Comparison of ENCODE assay signal across 12 cellular contexts in the genomic region with DNA sequence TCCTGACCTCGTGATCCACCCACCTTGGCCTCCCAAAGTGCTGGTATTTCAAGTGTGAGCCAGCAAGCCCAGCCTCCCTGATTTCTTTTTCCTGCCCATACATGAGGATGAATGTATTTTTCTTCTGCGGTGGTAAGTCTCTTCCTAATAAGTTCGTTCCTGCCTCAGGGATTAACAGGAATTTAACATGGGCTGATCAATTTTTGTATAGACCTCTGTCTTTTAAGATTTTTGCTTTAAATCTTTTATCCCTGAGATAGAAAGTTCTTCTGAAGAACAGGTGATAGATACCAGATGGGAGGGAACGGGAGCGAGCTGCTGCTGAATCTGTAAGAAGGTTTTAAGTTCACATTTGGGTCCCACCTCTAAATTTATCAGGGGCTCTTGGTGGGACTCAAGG. TPM values are rescaled to one million over a fixed set of nuclear protein-coding genes. Genes with fewer than 3 reads are reported as not detected.
DNase-seq lines count a peak whose midpoint lies in the region; ATAC-seq and TF ChIP-seq lines count a peak whose summit lies in the region.
"Had no signal": no experiment of that assay in that cellular context is flagged by ENCODE, and none has a peak within 500 bp of the region (broad histone marks: within the 10 kb centered on the region; RNA-seq: fewer than 3 reads in every experiment).

No MANE protein-coding gene starts in this region.

- intact Hi-C loops in activated T-helper 2 cell treated with anti-CD3 and anti-CD28 coated beads, Interferon-gamma antibody, Interleukin-2, Interleukin-4, amounts not matched to agents 10 μg/mL and 5 μg/mL and 100 μg/mL, durations not matched to agents 14 hours and 24 hours and 36 hours (cut with micrococcal nuclease), result no loop called here
- intact Hi-C loops in natural killer cell (cut with micrococcal nuclease), result no loop called here

- H3K4me1 ChIP-seq in DND-41 (ENCODE audit: insufficient read depth, low read length) (peaks cover 66% of the 10 kb centered on the region), HUES48 (ENCODE audit: control insufficient read depth, insufficient read depth, low read length) (peaks cover 43% of the 10 kb centered on the region)

- TF ChIP-seq CTCF in DND-41 (IDR thresholded peaks at IDR 0.05; ENCODE audit: borderline replicate concordance, extremely low read depth, low read length, poor library complexity, severe bottlenecking), result no peak
- no peak for TF ChIP-seq CTCF in natural killer cell (IDR thresholded peaks at IDR 0.05)

- no peak overlapping the region for H2AFZ ChIP-seq in DND-41 (ENCODE audit: low read depth, low read length)
- H2AFZ ChIP-seq: parathyroid adenoma had no signal

- peak overlapping the region; percentile 24 for H3K27ac Mint-ChIP-seq in activated T-helper 2 cell treated with anti-CD3 and anti-CD28 coated beads, Interferon-gamma antibody, Interleukin-2, Interleukin-4, amounts not matched to agents 10 μg/mL and 5 μg/mL and 100 μg/mL, durations not matched to agents 14 hours and 24 hours and 36 hours
- peak overlapping the region; percentile 79 to 95 for H3K27ac Mint-ChIP-seq in natural killer cell

- DNase-seq in DND-41 (no peak), natural killer cell (no peak), NCI-H2081 treated with DMSO at 0.1 percent for 48 hours (lab: John Stamatoyannopoulos, UW) (no peak), NCI-H1092 treated with DMSO at 0.1 percent for 48 hours (lab: John Stamatoyannopoulos, UW) (no peak), Ammon's horn (ENCODE audit: low spot score) (no peak)
- no peak for DNase-seq in activated T-helper 2 cell treated with anti-CD3 and anti-CD28 coated beads, Interferon-gamma antibody, Interleukin-2, Interleukin-4, amounts not matched to agents 10 μg/mL and 5 μg/mL and 100 μg/mL, durations not matched to agents 14 hours and 24 hours and 36 hours (ENCODE audit: low spot score)
- DNase-seq: activated CD4-positive, CD25-positive, alpha-beta regulatory T cell treated with anti-CD3 and anti-CD28 coated beads, Interleukin-2, amount 50 U/mL, for 72 hours; NCI-H1694 treated with DMSO at 0.1 percent for 48 hours; uterus had no signal

- H3K4me3 ChIP-seq in DND-41 (ENCODE audit: low read depth in 1 of 2, low read length in 2 of 2), result no peak overlapping the region
- peak overlapping the region; percentile 44 for H3K4me3 ChIP-seq in HUES48 (ENCODE audit: low read depth, low read length)
- H3K4me3 ChIP-seq: uterus had no signal

- peaks cover 86% of the 10 kb centered on the region for H3K79me2 ChIP-seq in DND-41 (ENCODE audit: insufficient read depth, low read length)

- H3K9me3 ChIP-seq in DND-41 (ENCODE audit: insufficient read depth, low read length, severe bottlenecking) (peaks cover 62% of the 10 kb centered on the region), HUES48 (ENCODE audit: control insufficient read depth, insufficient read depth, low read length) (0 out of 2 replicates have a peak, but pooled peaks cover 6% of the 10 kb centered on the region)

- ATAC-seq in DND-41 (ENCODE audit: insufficient read depth, low read depth) (no peak), natural killer cell (no peak)
- ATAC-seq: esophagus mucosa had no signal

- H4K20me1 ChIP-seq in DND-41 (ENCODE audit: insufficient read depth, low read length), result peaks cover 94% of the 10 kb centered on the region

- H3K36me3 ChIP-seq in DND-41 (ENCODE audit: insufficient read depth, low read length), result peaks cover 100% of the 10 kb centered on the region
- peaks cover 99% of the 10 kb centered on the region for H3K36me3 ChIP-seq in HUES48 (ENCODE audit: control insufficient read depth, insufficient read depth, low read length)
- H3K36me3 ChIP-seq: uterus had no signal

- H3K36me3 Mint-ChIP-seq in activated T-helper 2 cell treated with anti-CD3 and anti-CD28 coated beads, Interferon-gamma antibody, Interleukin-2, Interleukin-4, amounts not matched to agents 10 μg/mL and 5 μg/mL and 100 μg/mL, durations not matched to agents 14 hours and 24 hours and 36 hours (ENCODE audit: low read depth), result peaks cover 100% of the 10 kb centered on the region
- H3K36me3 Mint-ChIP-seq in natural killer cell, result peaks cover 94% of the 10 kb centered on the region

- peaks cover 70% of the 10 kb centered on the region for H3K4me1 Mint-ChIP-seq in activated T-helper 2 cell treated with anti-CD3 and anti-CD28 coated beads, Interferon-gamma antibody, Interleukin-2, Interleukin-4, amounts not matched to agents 10 μg/mL and 5 μg/mL and 100 μg/mL, durations not matched to agents 14 hours and 24 hours and 36 hours (ENCODE audit: low read depth)
- H3K4me1 Mint-ChIP-seq in natural killer cell, result peaks cover 75 to 84% of the 10 kb centered on the region in 2 donors

- no peak overlapping the region for H3K27ac ChIP-seq in DND-41 (ENCODE audit: low read length)
- H3K27ac ChIP-seq in HUES48 (ENCODE audit: low read depth, low read length), result peak overlapping the region; percentile 88
- H3K27ac ChIP-seq: parathyroid adenoma, uterus had no signal

- H3K4me3 Mint-ChIP-seq in activated T-helper 2 cell treated with anti-CD3 and anti-CD28 coated beads, Interferon-gamma antibody, Interleukin-2, Interleukin-4, amounts not matched to agents 10 μg/mL and 5 μg/mL and 100 μg/mL, durations not matched to agents 14 hours and 24 hours and 36 hours (ENCODE audit: low read depth), result peak overlapping the region; percentile 43
- no peak overlapping the region for H3K4me3 Mint-ChIP-seq in natural killer cell

- H3K9ac ChIP-seq in DND-41 (ENCODE audit: low read depth, low read length) (no peak overlapping the region), HUES48 (ENCODE audit: low read depth, low read length) (peak overlapping the region; percentile 28; the same call in 1 of the 2 replicates)
- H3K9ac ChIP-seq: parathyroid adenoma had no signal

- no peaks in the 10 kb centered on the region for H3K27me3 Mint-ChIP-seq in activated T-helper 2 cell treated with anti-CD3 and anti-CD28 coated beads, Interferon-gamma antibody, Interleukin-2, Interleukin-4, amounts not matched to agents 10 μg/mL and 5 μg/mL and 100 μg/mL, durations not matched to agents 14 hours and 24 hours and 36 hours (ENCODE audit: low read depth)
- no peaks in the 10 kb centered on the region for H3K27me3 Mint-ChIP-seq in natural killer cell (ENCODE audit: low read depth in 2 of 2)

- H3K27me3 ChIP-seq in DND-41 (ENCODE audit: insufficient read depth, low read length, poor library complexity) (no peaks in the 10 kb centered on the region), HUES48 (ENCODE audit: control insufficient read depth, insufficient read depth, low read length) (no peaks in the 10 kb centered on the region)
- H3K27me3 ChIP-seq: uterus had no signal

- H3K9me3 Mint-ChIP-seq in activated T-helper 2 cell treated with anti-CD3 and anti-CD28 coated beads, Interferon-gamma antibody, Interleukin-2, Interleukin-4, amounts not matched to agents 10 μg/mL and 5 μg/mL and 100 μg/mL, durations not matched to agents 14 hours and 24 hours and 36 hours, result peaks cover 72% of the 10 kb centered on the region
- H3K9me3 Mint-ChIP-seq in natural killer cell, result peaks cover 9 to 19% of the 10 kb centered on the region in 2 donors

- peak overlapping the region; percentile 13; the same call in 1 of the 2 replicates for H3K4me2 ChIP-seq in DND-41 (ENCODE audit: insufficient read depth, low read length)

RNA-seq across cellular contexts. Expression of a gene that starts 7.0 kb away (rescaled TPM):
- 49.3 and 51.0 TPM in 2 replicates for total RNA-seq in activated T-helper 2 cell treated with anti-CD3 and anti-CD28 coated beads, Interferon-gamma antibody, Interleukin-2, Interleukin-4, amounts not matched to agents 10 μg/mL and 5 μg/mL and 100 μg/mL, durations not matched to agents 14 hours and 24 hours and 36 hours
- 10 to 100 TPM; 55.8 to 58.5 (median 57.8) TPM for total RNA-seq in natural killer cell
